In genomic region chr9:118367383-118367782, GRCh38 we compare ENCODE assay signal across 1 cellular context.
TF ChIP-seq lines count a peak whose summit lies in the region.

No MANE protein-coding gene starts in this region.

TF ChIP-seq in GM12878, 131 proteins besides CTCF, POLR2A, EP300 and RAD21 (continued from another document and continues in another):
- TF ChIP-seq PKNOX1 (IDR thresholded peaks at IDR 0.05) (no peak), GATAD2B (conservative IDR thresholded peaks at IDR 0.05; ENCODE audit: low read depth) (no peak), RELA (IDR thresholded peaks at IDR 0.05; ENCODE audit: borderline replicate concordance, partially characterized antibody) (no peak), CREB1 (IDR thresholded peaks at IDR 0.05; ENCODE audit: low read depth) (no peak), GABPA (IDR thresholded peaks at IDR 0.05; ENCODE audit: low read depth) (no peak), SREBF1 (IDR thresholded peaks at IDR 0.05; ENCODE audit: low read length) (no peak), ZNF24 (IDR thresholded peaks at IDR 0.05) (no peak), ZNF207 (IDR thresholded peaks at IDR 0.05; ENCODE audit: borderline replicate concordance) (no peak), PML (IDR thresholded peaks at IDR 0.05; ENCODE audit: low read length) (no peak), RFX5 (IDR thresholded peaks at IDR 0.05; ENCODE audit: low read depth, low read length) (no peak), ETV6 (conservative IDR thresholded peaks at IDR 0.05 in 1 of 2, IDR thresholded peaks at IDR 0.05 in 1 of 2; ENCODE audit: borderline replicate concordance in 1 of 2, low read depth in 1 of 2) (no peak), SUPT20H (IDR thresholded peaks at IDR 0.05; ENCODE audit: borderline replicate concordance, control insufficient read depth, low read depth, low read length) (no peak), CBX3 (IDR thresholded peaks at IDR 0.05; ENCODE audit: borderline replicate concordance, low read depth) (no peak), MTA2 (IDR thresholded peaks at IDR 0.05; ENCODE audit: low read depth) (peak; percentile 76), ZNF687 (IDR thresholded peaks at IDR 0.05) (no peak), MEF2B (IDR thresholded peaks at IDR 0.05; ENCODE audit: partially characterized antibody, poor library complexity, severe bottlenecking) (peak; percentile 28), ZNF384 (IDR thresholded peaks at IDR 0.05; ENCODE audit: borderline replicate concordance, low read depth, low read length) (no peak), SMAD1 (IDR thresholded peaks at IDR 0.05; ENCODE audit: low read depth, partially characterized antibody) (no peak), NKRF (conservative IDR thresholded peaks at IDR 0.05) (no peak), FOS (IDR thresholded peaks at IDR 0.05; ENCODE audit: borderline replicate concordance, extremely low read depth, insufficient read length) (no peak), SREBF2 (IDR thresholded peaks at IDR 0.05; ENCODE audit: low read length) (no peak), BACH1 (IDR thresholded peaks at IDR 0.05; ENCODE audit: borderline replicate concordance) (no peak), BMI1 (IDR thresholded peaks at IDR 0.05; ENCODE audit: borderline replicate concordance) (no peak), PAX5 (IDR thresholded peaks at IDR 0.05; ENCODE audit: borderline replicate concordance, low read depth, low read length) (no peak), EZH2 (IDR thresholded peaks at IDR 0.05; ENCODE audit: borderline replicate concordance, control insufficient read depth, low read depth, low read length) (no peak), ATF7 (IDR thresholded peaks at IDR 0.05; ENCODE audit: low read depth) (0 out of 2 replicates have a peak, but pooled peaks have one; percentile 19), ZNF592 (IDR thresholded peaks at IDR 0.05) (no peak), HDAC6 (IDR thresholded peaks at IDR 0.05; ENCODE audit: unreplicated experiment) (no peak)
- TF ChIP-seq, protein P1, sequence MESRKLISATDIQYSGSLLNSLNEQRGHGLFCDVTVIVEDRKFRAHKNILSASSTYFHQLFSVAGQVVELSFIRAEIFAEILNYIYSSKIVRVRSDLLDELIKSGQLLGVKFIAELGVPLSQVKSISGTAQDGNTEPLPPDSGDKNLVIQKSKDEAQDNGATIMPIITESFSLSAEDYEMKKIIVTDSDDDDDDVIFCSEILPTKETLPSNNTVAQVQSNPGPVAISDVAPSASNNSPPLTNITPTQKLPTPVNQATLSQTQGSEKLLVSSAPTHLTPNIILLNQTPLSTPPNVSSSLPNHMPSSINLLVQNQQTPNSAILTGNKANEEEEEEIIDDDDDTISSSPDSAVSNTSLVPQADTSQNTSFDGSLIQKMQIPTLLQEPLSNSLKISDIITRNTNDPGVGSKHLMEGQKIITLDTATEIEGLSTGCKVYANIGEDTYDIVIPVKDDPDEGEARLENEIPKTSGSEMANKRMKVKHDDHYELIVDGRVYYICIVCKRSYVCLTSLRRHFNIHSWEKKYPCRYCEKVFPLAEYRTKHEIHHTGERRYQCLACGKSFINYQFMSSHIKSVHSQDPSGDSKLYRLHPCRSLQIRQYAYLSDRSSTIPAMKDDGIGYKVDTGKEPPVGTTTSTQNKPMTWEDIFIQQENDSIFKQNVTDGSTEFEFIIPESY (IDR thresholded peaks at IDR 0.05), result no peak
- TF ChIP-seq, protein P2, sequence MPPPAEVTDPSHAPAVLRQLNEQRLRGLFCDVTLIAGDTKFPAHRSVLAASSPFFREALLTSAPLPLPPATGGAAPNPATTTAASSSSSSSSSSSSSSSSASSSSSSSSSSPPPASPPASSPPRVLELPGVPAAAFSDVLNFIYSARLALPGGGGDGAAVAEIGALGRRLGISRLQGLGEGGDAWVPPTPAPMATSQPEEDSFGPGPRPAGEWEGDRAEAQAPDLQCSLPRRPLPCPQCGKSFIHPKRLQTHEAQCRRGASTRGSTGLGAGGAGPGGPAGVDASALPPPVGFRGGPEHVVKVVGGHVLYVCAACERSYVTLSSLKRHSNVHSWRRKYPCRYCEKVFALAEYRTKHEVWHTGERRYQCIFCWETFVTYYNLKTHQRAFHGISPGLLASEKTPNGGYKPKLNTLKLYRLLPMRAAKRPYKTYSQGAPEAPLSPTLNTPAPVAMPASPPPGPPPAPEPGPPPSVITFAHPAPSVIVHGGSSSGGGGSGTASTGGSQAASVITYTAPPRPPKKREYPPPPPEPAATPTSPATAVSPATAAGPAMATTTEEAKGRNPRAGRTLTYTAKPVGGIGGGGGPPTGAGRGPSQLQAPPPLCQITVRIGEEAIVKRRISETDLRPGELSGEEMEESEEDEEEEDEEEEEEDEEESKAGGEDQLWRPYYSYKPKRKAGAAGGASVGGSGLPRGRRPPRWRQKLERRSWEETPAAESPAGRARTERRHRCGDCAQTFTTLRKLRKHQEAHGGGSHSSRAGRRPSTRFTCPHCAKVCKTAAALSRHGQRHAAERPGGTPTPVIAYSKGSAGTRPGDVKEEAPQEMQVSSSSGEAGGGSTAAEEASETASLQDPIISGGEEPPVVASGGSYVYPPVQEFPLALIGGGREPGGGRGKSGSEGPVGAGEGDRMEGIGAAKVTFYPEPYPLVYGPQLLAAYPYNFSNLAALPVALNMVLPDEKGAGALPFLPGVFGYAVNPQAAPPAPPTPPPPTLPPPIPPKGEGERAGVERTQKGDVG (CRISPR knock-in tag; IDR thresholded peaks at IDR 0.05), result no peak
- TF ChIP-seq, protein P3, sequence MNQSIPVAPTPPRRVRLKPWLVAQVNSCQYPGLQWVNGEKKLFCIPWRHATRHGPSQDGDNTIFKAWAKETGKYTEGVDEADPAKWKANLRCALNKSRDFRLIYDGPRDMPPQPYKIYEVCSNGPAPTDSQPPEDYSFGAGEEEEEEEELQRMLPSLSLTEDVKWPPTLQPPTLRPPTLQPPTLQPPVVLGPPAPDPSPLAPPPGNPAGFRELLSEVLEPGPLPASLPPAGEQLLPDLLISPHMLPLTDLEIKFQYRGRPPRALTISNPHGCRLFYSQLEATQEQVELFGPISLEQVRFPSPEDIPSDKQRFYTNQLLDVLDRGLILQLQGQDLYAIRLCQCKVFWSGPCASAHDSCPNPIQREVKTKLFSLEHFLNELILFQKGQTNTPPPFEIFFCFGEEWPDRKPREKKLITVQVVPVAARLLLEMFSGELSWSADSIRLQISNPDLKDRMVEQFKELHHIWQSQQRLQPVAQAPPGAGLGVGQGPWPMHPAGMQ (IDR thresholded peaks at IDR 0.05; ENCODE audit: borderline replicate concordance), result no peak
- TF ChIP-seq, protein P4, sequence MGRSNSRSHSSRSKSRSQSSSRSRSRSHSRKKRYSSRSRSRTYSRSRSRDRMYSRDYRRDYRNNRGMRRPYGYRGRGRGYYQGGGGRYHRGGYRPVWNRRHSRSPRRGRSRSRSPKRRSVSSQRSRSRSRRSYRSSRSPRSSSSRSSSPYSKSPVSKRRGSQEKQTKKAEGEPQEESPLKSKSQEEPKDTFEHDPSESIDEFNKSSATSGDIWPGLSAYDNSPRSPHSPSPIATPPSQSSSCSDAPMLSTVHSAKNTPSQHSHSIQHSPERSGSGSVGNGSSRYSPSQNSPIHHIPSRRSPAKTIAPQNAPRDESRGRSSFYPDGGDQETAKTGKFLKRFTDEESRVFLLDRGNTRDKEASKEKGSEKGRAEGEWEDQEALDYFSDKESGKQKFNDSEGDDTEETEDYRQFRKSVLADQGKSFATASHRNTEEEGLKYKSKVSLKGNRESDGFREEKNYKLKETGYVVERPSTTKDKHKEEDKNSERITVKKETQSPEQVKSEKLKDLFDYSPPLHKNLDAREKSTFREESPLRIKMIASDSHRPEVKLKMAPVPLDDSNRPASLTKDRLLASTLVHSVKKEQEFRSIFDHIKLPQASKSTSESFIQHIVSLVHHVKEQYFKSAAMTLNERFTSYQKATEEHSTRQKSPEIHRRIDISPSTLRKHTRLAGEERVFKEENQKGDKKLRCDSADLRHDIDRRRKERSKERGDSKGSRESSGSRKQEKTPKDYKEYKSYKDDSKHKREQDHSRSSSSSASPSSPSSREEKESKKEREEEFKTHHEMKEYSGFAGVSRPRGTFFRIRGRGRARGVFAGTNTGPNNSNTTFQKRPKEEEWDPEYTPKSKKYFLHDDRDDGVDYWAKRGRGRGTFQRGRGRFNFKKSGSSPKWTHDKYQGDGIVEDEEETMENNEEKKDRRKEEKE (IDR thresholded peaks at IDR 0.05), result no peak
- TF ChIP-seq, protein P5, sequence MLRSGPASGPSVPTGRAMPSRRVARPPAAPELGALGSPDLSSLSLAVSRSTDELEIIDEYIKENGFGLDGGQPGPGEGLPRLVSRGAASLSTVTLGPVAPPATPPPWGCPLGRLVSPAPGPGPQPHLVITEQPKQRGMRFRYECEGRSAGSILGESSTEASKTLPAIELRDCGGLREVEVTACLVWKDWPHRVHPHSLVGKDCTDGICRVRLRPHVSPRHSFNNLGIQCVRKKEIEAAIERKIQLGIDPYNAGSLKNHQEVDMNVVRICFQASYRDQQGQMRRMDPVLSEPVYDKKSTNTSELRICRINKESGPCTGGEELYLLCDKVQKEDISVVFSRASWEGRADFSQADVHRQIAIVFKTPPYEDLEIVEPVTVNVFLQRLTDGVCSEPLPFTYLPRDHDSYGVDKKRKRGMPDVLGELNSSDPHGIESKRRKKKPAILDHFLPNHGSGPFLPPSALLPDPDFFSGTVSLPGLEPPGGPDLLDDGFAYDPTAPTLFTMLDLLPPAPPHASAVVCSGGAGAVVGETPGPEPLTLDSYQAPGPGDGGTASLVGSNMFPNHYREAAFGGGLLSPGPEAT (IDR thresholded peaks at IDR 0.05; ENCODE audit: low read depth), result peak; percentile 50; the same call in 1 of the 2 replicates
